1 cellular context compared by ENCODE assay signal in the genomic region with DNA sequence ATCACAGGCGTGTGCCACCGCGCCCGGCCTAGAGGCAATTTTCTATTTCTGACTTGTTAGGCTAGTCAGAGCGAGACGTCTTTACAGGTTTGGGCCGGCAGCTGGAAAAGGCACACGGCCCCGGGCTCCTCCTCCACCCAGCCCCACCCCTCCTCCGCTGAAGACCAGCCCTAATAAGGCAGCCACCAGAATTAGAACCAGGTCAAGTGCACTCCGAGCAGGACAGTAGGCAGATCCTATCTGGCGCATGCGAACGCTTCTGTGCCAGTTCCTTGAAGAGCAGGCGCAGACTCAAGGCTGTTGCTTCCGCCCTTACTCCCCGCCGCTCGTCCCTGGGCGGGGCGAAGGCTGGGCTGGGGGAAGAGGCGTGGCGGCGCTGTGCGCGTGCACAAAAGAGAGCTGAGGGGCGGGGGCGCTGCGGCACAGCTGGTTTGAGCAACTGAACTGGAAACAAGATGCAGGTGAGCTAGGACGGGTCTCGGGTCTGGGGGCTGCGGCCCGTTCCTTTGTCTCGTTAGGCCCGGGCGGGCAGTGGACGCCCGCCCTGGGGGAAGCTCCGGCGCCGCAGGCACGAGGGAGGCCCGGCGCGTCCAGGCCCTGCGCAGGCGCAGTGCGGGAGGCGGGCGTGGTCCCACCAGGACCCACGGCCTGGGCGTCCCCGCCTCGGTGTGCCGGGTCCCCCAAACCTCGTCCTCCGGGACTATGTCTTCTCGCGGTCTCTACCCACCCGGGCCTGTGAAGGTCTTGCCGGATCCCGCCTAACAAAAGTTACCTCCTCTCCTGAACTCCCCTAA.
TF ChIP-seq lines count a peak whose summit lies in the region.

TSS of gene PDCL3 (plus strand) at position 381 of the 794 bp plus-strand sequence. CDS start at position 456, 75 bp downstream.

TF ChIP-seq in K562, 482 proteins besides CTCF, POLR2A, EP300 and RAD21 (continued from another document and continues in another):
- TF ChIP-seq, protein P1, sequence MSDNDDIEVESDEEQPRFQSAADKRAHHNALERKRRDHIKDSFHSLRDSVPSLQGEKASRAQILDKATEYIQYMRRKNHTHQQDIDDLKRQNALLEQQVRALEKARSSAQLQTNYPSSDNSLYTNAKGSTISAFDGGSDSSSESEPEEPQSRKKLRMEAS (CRISPR knock-in tag; IDR thresholded peaks at IDR 0.05) = peak; percentile 86
- TF ChIP-seq ARID4B (CRISPR knock-in tag; IDR thresholded peaks at IDR 0.05) = peak; percentile 68; the same call in 1 of the 2 replicates
- TF ChIP-seq PRDM10 (IDR thresholded peaks at IDR 0.05; ENCODE audit: partially characterized antibody) = peak; percentile 51
- TF ChIP-seq, protein P2, sequence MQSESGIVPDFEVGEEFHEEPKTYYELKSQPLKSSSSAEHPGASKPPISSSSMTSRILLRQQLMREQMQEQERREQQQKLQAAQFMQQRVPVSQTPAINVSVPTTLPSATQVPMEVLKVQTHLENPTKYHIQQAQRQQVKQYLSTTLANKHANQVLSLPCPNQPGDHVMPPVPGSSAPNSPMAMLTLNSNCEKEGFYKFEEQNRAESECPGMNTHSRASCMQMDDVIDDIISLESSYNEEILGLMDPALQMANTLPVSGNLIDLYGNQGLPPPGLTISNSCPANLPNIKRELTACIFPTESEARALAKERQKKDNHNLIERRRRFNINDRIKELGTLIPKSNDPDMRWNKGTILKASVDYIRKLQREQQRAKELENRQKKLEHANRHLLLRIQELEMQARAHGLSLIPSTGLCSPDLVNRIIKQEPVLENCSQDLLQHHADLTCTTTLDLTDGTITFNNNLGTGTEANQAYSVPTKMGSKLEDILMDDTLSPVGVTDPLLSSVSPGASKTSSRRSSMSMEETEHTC (IDR thresholded peaks at IDR 0.05) = 0 out of 2 replicates have a peak, but pooled peaks have one; percentile 18
- TF ChIP-seq PTBP1 (IDR thresholded peaks at IDR 0.05; ENCODE audit: low read depth, low read length) = no peak
- TF ChIP-seq MYC (IDR thresholded peaks at IDR 0.05; ENCODE audit: low read depth, low read length) = peak; percentile 89
- no peak for TF ChIP-seq MYC (CRISPR knock-in tag; IDR thresholded peaks at IDR 0.05; ENCODE audit: borderline replicate concordance, low read depth)
- TF ChIP-seq GMEB1 (CRISPR knock-in tag; IDR thresholded peaks at IDR 0.05) = peak; percentile 55; the same call in 1 of the 2 replicates
- peak; percentile 52 for TF ChIP-seq HNRNPLL (IDR thresholded peaks at IDR 0.05; ENCODE audit: low read depth, low read length, poor library complexity, severe bottlenecking)
- TF ChIP-seq GTF2F1 (IDR thresholded peaks at IDR 0.05; ENCODE audit: low read depth, low read length) = 0 out of 2 replicates have a peak, but pooled peaks have one; percentile 31
- TF ChIP-seq EZH2 (IDR thresholded peaks at IDR 0.05; ENCODE audit: borderline replicate concordance, low read depth, low read length) = no peak
- TF ChIP-seq HMGXB4 (CRISPR knock-in tag; IDR thresholded peaks at IDR 0.05) = no peak
- peak; percentile 31; the same call in 1 of the 2 replicates for TF ChIP-seq ZBTB33 (CRISPR knock-in tag; IDR thresholded peaks at IDR 0.05)
- TF ChIP-seq ZFX (CRISPR knock-in tag; IDR thresholded peaks at IDR 0.05) = peak; percentile 92
- no peak for TF ChIP-seq NFE2 (IDR thresholded peaks at IDR 0.05; ENCODE audit: low read depth)
- TF ChIP-seq MTA1 (IDR thresholded peaks at IDR 0.05; ENCODE audit: borderline replicate concordance) = peak; percentile 74; the same call in 1 of the 2 replicates
- TF ChIP-seq MAFG (tag; conservative IDR thresholded peaks at IDR 0.05) = no peak
- peak; percentile 5 for TF ChIP-seq BRD9 (IDR thresholded peaks at IDR 0.05; ENCODE audit: low read depth, partially characterized antibody)
- TF ChIP-seq CTBP1 (IDR thresholded peaks at IDR 0.05; ENCODE audit: borderline replicate concordance) = peak; percentile 80
- TF ChIP-seq E2F8 (IDR thresholded peaks at IDR 0.05; ENCODE audit: low read depth, partially characterized antibody) = peak; percentile 40
- no peak for TF ChIP-seq XRCC4 (IDR thresholded peaks at IDR 0.05; ENCODE audit: extremely low read depth, insufficient read depth, insufficient read length)
- TF ChIP-seq ZBTB43 (CRISPR knock-in tag; IDR thresholded peaks at IDR 0.05) = no peak
- TF ChIP-seq SREBF2 (CRISPR knock-in tag; IDR thresholded peaks at IDR 0.05) = no peak
- TF ChIP-seq TAF9B (IDR thresholded peaks at IDR 0.05; ENCODE audit: partially characterized antibody) = peak; percentile 62
- peak; percentile 31 for TF ChIP-seq POLR2AphosphoS5 (IDR thresholded peaks at IDR 0.05; ENCODE audit: control insufficient read depth, insufficient read depth, low read depth, low read length)
- TF ChIP-seq MEIS2 (IDR thresholded peaks at IDR 0.05; ENCODE audit: partially characterized antibody) = peak; percentile 78
- TF ChIP-seq, protein P3, sequence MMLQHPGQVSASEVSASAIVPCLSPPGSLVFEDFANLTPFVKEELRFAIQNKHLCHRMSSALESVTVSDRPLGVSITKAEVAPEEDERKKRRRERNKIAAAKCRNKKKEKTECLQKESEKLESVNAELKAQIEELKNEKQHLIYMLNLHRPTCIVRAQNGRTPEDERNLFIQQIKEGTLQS (IDR thresholded peaks at IDR 0.05) = no peak
- TF ChIP-seq, protein P3 (CRISPR knock-in tag; conservative IDR thresholded peaks at IDR 0.05) = no peak
